1 cellular context compared by ENCODE assay signal in genomic region chr7:92833766-92834605, GRCh38.
TF ChIP-seq lines count a peak whose summit lies in the region.

No MANE protein-coding gene starts in this region.

TF ChIP-seq in WTC11, 78 proteins besides CTCF, POLR2A, EP300 and RAD21 (continued from another document):
- TF ChIP-seq PREB (CRISPR knock-in tag; IDR thresholded peaks at IDR 0.05; ENCODE audit: borderline replicate concordance) (0 out of 2 replicates have a peak, but pooled peaks have one; percentile 22), NFYB (CRISPR knock-in tag; conservative IDR thresholded peaks at IDR 0.05; ENCODE audit: low read depth) (no peak), ATF6 (CRISPR knock-in tag; IDR thresholded peaks at IDR 0.05) (no peak), E2F4 (CRISPR knock-in tag; IDR thresholded peaks at IDR 0.05; ENCODE audit: borderline replicate concordance, low read depth) (no peak), HMGXB4 (CRISPR knock-in tag; IDR thresholded peaks at IDR 0.05) (peak; percentile 24; the same call in 1 of the 2 replicates), TP53 (CRISPR knock-in tag; IDR thresholded peaks at IDR 0.05) (no peak), NR3C1 (CRISPR knock-in tag; conservative IDR thresholded peaks at IDR 0.05; ENCODE audit: low read depth) (no peak), TEAD4 (CRISPR knock-in tag; IDR thresholded peaks at IDR 0.05) (no peak), ARID4B (CRISPR knock-in tag; IDR thresholded peaks at IDR 0.05; ENCODE audit: borderline replicate concordance) (no peak), CREB1 (CRISPR knock-in tag; IDR thresholded peaks at IDR 0.05) (peak; percentile 72; the same call in 1 of the 2 replicates), ZNF232 (CRISPR knock-in tag; IDR thresholded peaks at IDR 0.05) (0 out of 2 replicates have a peak, but pooled peaks have one; percentile 18), FOXP1 (CRISPR knock-in tag; IDR thresholded peaks at IDR 0.05; ENCODE audit: borderline replicate concordance) (no peak), CREM (CRISPR knock-in tag; IDR thresholded peaks at IDR 0.05) (no peak), KAT7 (CRISPR knock-in tag; IDR thresholded peaks at IDR 0.05; ENCODE audit: borderline replicate concordance) (no peak; the same call in 1 of the 2 replicates), FOXK1 (CRISPR knock-in tag; IDR thresholded peaks at IDR 0.05) (0 out of 2 replicates have a peak, but pooled peaks have one; percentile 45), ZBTB43 (CRISPR knock-in tag; IDR thresholded peaks at IDR 0.05) (0 out of 2 replicates have a peak, but pooled peaks have one; percentile 27), ZNF396 (CRISPR knock-in tag; IDR thresholded peaks at IDR 0.05; ENCODE audit: borderline replicate concordance) (no peak)
TF ChIP-seq in WTC11: peak in this region for 12.
